Comparison of ENCODE assay signal across 13 cellular contexts in genomic region chr5:154723740-154724505, GRCh38. TPM values are rescaled to one million over a fixed set of nuclear protein-coding genes. Genes with fewer than 3 reads are reported as not detected.
A peak's percentile ranks its signal among the peaks of the same experiment; 100 is the strongest.
DNase-seq lines count a peak whose midpoint lies in the region; ATAC-seq, FAIRE-seq and TF ChIP-seq lines count a peak whose summit lies in the region.
"Had no signal": no experiment of that assay in that cellular context is flagged by ENCODE, and none has a peak within 500 bp of the region (broad histone marks: within the 10 kb centered on the region; RNA-seq: fewer than 3 reads in every experiment).

No MANE protein-coding gene starts in this region.

- no peaks in the 10 kb centered on the region for H3K4me1 ChIP-seq in Panc1 (ENCODE audit: control insufficient read depth, insufficient read depth, low read length)
- H3K4me1 ChIP-seq: BLaER1 treated with 17β-estradiol and CSF1 and Interleukin-3, amounts not matched to agents 10 nM and 100 nM had no signal

- FAIRE-seq in D721Med (lab: Jason Lieb, UNC) = no peak

- ATAC-seq in Panc1 (no peak), HG03045 (IDR thresholded peaks at IDR 0.05; ENCODE audit: unreplicated experiment) (no peak)

- CTCF ChIA-PET in Panc1 (lab: Charles Lee) = no interaction called here
- CTCF ChIA-PET in Calu3 (lab: Charles Lee) = interaction anchor here (0.7 to 0.8 kb wide), 2 partner anchors 41 to 73 kb away, joined by 3 read pairs; no protein-coding TSS in a partner anchor

- TF ChIP-seq CTCF in D721Med (IDR thresholded peaks at IDR 0.05; ENCODE audit: insufficient read depth, missing control alignments) (peak; percentile 3), Panc1 (IDR thresholded peaks at IDR 0.05) (no peak), fibroblast of mammary gland (conservative IDR thresholded peaks at IDR 0.05; ENCODE audit: control insufficient read depth, insufficient read depth, low read depth, low read length) (no peak), nephron (IDR thresholded peaks at IDR 0.05; ENCODE audit: unreplicated experiment in 3 of 3) (no peak), type B pancreatic cell (conservative IDR thresholded peaks at IDR 0.05) (no peak), Calu3 (IDR thresholded peaks at IDR 0.05; ENCODE audit: unreplicated experiment) (no peak)

- peaks cover 8% of the 10 kb centered on the region for H3K4me1 Mint-ChIP-seq in nephron
- peaks cover 12% of the 10 kb centered on the region for H3K4me1 Mint-ChIP-seq in type B pancreatic cell (ENCODE audit: unreplicated experiment)
- H3K4me1 Mint-ChIP-seq in Calu3 (ENCODE audit: low read depth, unreplicated experiment) = peaks cover 3% of the 10 kb centered on the region

- no peaks in the 10 kb centered on the region for H3K27me3 Mint-ChIP-seq in nephron (ENCODE audit: low read depth)
- H3K27me3 Mint-ChIP-seq in type B pancreatic cell = no peaks in the 10 kb centered on the region
- no peaks in the 10 kb centered on the region for H3K27me3 Mint-ChIP-seq in Calu3 (ENCODE audit: unreplicated experiment)

- no peaks in the 10 kb centered on the region for H3K36me3 Mint-ChIP-seq in nephron (ENCODE audit: low read depth)
- no peaks in the 10 kb centered on the region for H3K36me3 Mint-ChIP-seq in type B pancreatic cell
- no peaks in the 10 kb centered on the region for H3K36me3 Mint-ChIP-seq in Calu3 (ENCODE audit: insufficient read depth, unreplicated experiment)

- peak overlapping the region in 2 of 3 experiments; percentile 46 to 62 for H3K27ac Mint-ChIP-seq in nephron
- H3K27ac Mint-ChIP-seq in type B pancreatic cell = no peak overlapping the region
- no peak overlapping the region for H3K27ac Mint-ChIP-seq in Calu3 (ENCODE audit: unreplicated experiment)

- intact Hi-C loops in Panc1 (cut with micrococcal nuclease; ENCODE audit: unreplicated experiment) = no loop called here
- intact Hi-C loops in Calu3 (cut with micrococcal nuclease; ENCODE audit: unreplicated experiment) = no loop called here

- no peaks in the 10 kb centered on the region for H3K9me3 ChIP-seq in Panc1 (ENCODE audit: control insufficient read depth, insufficient read depth, low read depth, low read length)
- H3K9me3 ChIP-seq: BLaER1 treated with 17β-estradiol and CSF1 and Interleukin-3, amounts not matched to agents 10 nM and 100 nM; neutrophil had no signal

- no peak overlapping the region for H3K4me3 Mint-ChIP-seq in nephron
- no peak overlapping the region for H3K4me3 Mint-ChIP-seq in type B pancreatic cell
- H3K4me3 Mint-ChIP-seq in Calu3 (ENCODE audit: low read depth, unreplicated experiment) = no peak overlapping the region

- H3K27ac ChIP-seq in Panc1 (ENCODE audit: low read length) = no peak overlapping the region
- H3K27ac ChIP-seq: BLaER1 treated with 17β-estradiol and CSF1 and Interleukin-3, amounts not matched to agents 10 nM and 100 nM; neutrophil had no signal

- POLR2A ChIA-PET in Panc1 (lab: Charles Lee) = no interaction called here

- H3K4me3 ChIP-seq in Panc1 (ENCODE audit: low read depth in 2 of 2, low read length in 2 of 2) (no peak overlapping the region), fibroblast of mammary gland (ENCODE audit: control insufficient read depth, low read depth, low read length) (no peak overlapping the region)
- H3K4me3 ChIP-seq: BLaER1 treated with 17β-estradiol and CSF1 and Interleukin-3, amounts not matched to agents 10 nM and 100 nM had no signal

- H3K9me3 Mint-ChIP-seq in nephron (peaks cover 2% of the 10 kb centered on the region), type B pancreatic cell (no peaks in the 10 kb centered on the region), Calu3 (ENCODE audit: low read depth, unreplicated experiment) (no peaks in the 10 kb centered on the region)

- DNase-seq in D721Med (ENCODE audit: insufficient read length, low spot score) = no peak
- no peak for DNase-seq in Panc1 (ENCODE audit: low read depth, low spot score)
- DNase-seq in fibroblast of mammary gland (ENCODE audit: low read depth) = peak; percentile 49
- no peak for DNase-seq in type B pancreatic cell (ENCODE audit: extremely low spot score, unreplicated experiment)
- no peak for DNase-seq in Calu3
- no peak for DNase-seq in NCI-H446 treated with DMSO at 0.1 percent for 48 hours (lab: John Stamatoyannopoulos, UW)
- DNase-seq: activated CD4-positive, CD25-positive, alpha-beta regulatory T cell treated with anti-CD3 and anti-CD28 coated beads, Interleukin-2, amount 50 U/mL, for 72 hours; NCI-H510A; SHP77 had no signal

- H3K36me3 ChIP-seq in Panc1 (ENCODE audit: control insufficient read depth, insufficient read depth, low read length) = no peaks in the 10 kb centered on the region
- H3K36me3 ChIP-seq: BLaER1 treated with 17β-estradiol and CSF1 and Interleukin-3, amounts not matched to agents 10 nM and 100 nM; neutrophil had no signal

- in situ Hi-C loops in Panc1 (cut with HindIII; ENCODE audit: low pct_unique_long_range_greater_than_20kb, low sequenced_read_pairs) = no loop called here

- no peaks in the 10 kb centered on the region for H3K27me3 ChIP-seq in Panc1 (ENCODE audit: control insufficient read depth, insufficient read depth, low read length)
- H3K27me3 ChIP-seq: BLaER1 treated with 17β-estradiol and CSF1 and Interleukin-3, amounts not matched to agents 10 nM and 100 nM; neutrophil had no signal

- TSS peak; percentile 14 for BruUV-seq in Panc1 (replicated peaks; lab: Mats Ljungman, UMichigan)
- BruUV-seq in Calu3 (replicated peaks; lab: Mats Ljungman, UMichigan) = no TSS peak

RNA-seq across cellular contexts. Expression of gene LARP1, which starts 31.3 kb away (rescaled TPM):
- total RNA-seq in Panc1 (2021; ENCODE audit: unreplicated experiment) (325 TPM), type B pancreatic cell (ENCODE audit: low replicate concordance) (170 and 220 TPM in 2 replicates), Calu3 (2022) (317 and 339 TPM in 2 replicates)
- 150 TPM for polyA plus RNA-seq in Panc1 (2012; ENCODE audit: insufficient read length)

Comparison
In these comparisons a context has a peak if more than half of its experiments do, and no peak if none do; other contexts are left out.
1. H3K27ac Mint-ChIP-seq: peak in nephron (2 of 3); none in type B pancreatic cell (single experiment) and Calu3 (single experiment).